23 cellular contexts compared by ENCODE assay signal in genomic region chr2:140164449-140164848, GRCh38.
"Had no signal": no experiment of that assay in that cellular context is flagged by ENCODE, and none has a peak within 500 bp of the region (broad histone marks: within the 10 kb centered on the region; RNA-seq: fewer than 3 reads in every experiment).

No MANE protein-coding gene starts in this region.

- H3K27ac ChIP-seq: gastrocnemius medialis, sigmoid colon, upper lobe of left lung, VCaP had no signal

- H3K27ac Mint-ChIP-seq: activated CD4-positive, alpha-beta memory T cell treated with anti-CD3 and anti-CD28 coated beads, Interleukin-2, amount 10 ng/mL, durations not matched to agents 7 days and 5 days; activated CD4-positive, alpha-beta T cell treated with anti-CD3 and anti-CD28 coated beads, Interleukin-2, amount 10 ng/mL, durations not matched to agents 24 days and 14 days; activated naive CD4-positive, alpha-beta T cell treated with anti-CD3 and anti-CD28 coated beads for 36 hours; activated naive CD8-positive, alpha-beta T cell treated with anti-CD3 and anti-CD28 coated beads, Interleukin-2, amount 10 ng/mL, durations not matched to agents 7 days and 5 days; activated T-cell treated with anti-CD3 and anti-CD28 coated beads, Interleukin-2, amount 50 U/mL, for 72 hours; dendritic cell treated with granulocyte-macrophage colony-stimulating factor and Interleukin-4, amounts not matched to agents 40 ng/mL and 50 ng/mL, for 4 days; naive thymus-derived CD4-positive, alpha-beta T cell; T-cell; T-helper 2 cell treated with Interferon-gamma antibody and Interleukin-4, amounts not matched to agents 5 μg/mL and 100 μg/mL, for 36 hours had no signal

- H3K4me3 Mint-ChIP-seq: activated CD4-positive, alpha-beta memory T cell treated with anti-CD3 and anti-CD28 coated beads, Interleukin-2, amount 10 ng/mL, durations not matched to agents 7 days and 5 days; activated CD4-positive, alpha-beta T cell treated with anti-CD3 and anti-CD28 coated beads, Interleukin-2, amount 10 ng/mL, durations not matched to agents 24 days and 14 days; activated naive CD4-positive, alpha-beta T cell treated with anti-CD3 and anti-CD28 coated beads for 36 hours; activated naive CD8-positive, alpha-beta T cell treated with anti-CD3 and anti-CD28 coated beads, Interleukin-2, amount 10 ng/mL, durations not matched to agents 7 days and 5 days; activated T-cell treated with anti-CD3 and anti-CD28 coated beads, Interleukin-2, amount 50 U/mL, for 72 hours; dendritic cell treated with granulocyte-macrophage colony-stimulating factor and Interleukin-4, amounts not matched to agents 40 ng/mL and 50 ng/mL, for 4 days; naive thymus-derived CD4-positive, alpha-beta T cell; neural crest cell; T-cell; T-helper 2 cell treated with Interferon-gamma antibody and Interleukin-4, amounts not matched to agents 5 μg/mL and 100 μg/mL, for 36 hours had no signal

- H3K27me3 Mint-ChIP-seq: activated CD4-positive, alpha-beta memory T cell treated with anti-CD3 and anti-CD28 coated beads, Interleukin-2, amount 10 ng/mL, durations not matched to agents 7 days and 5 days; activated CD4-positive, alpha-beta T cell treated with anti-CD3 and anti-CD28 coated beads, Interleukin-2, amount 10 ng/mL, durations not matched to agents 24 days and 14 days; activated naive CD8-positive, alpha-beta T cell treated with anti-CD3 and anti-CD28 coated beads, Interleukin-2, amount 10 ng/mL, durations not matched to agents 7 days and 5 days; dendritic cell treated with granulocyte-macrophage colony-stimulating factor and Interleukin-4, amounts not matched to agents 40 ng/mL and 50 ng/mL, for 4 days; naive thymus-derived CD4-positive, alpha-beta T cell; T-cell had no signal

- ATAC-seq: activated CD4-positive, CD25-positive, alpha-beta regulatory T cell treated with anti-CD3 and anti-CD28 coated beads, Interleukin-2, amount 50 U/mL, for 24 hours; activated T-cell treated with anti-CD3 and anti-CD28 coated beads, Interleukin-2, amount 50 U/mL, for 72 hours; gastrocnemius medialis; naive thymus-derived CD4-positive, alpha-beta T cell; T-cell had no signal

- H3K4me1 Mint-ChIP-seq: activated CD4-positive, alpha-beta memory T cell treated with anti-CD3 and anti-CD28 coated beads, Interleukin-2, amount 10 ng/mL, durations not matched to agents 7 days and 5 days; activated CD4-positive, alpha-beta T cell treated with anti-CD3 and anti-CD28 coated beads, Interleukin-2, amount 10 ng/mL, durations not matched to agents 24 days and 14 days; activated naive CD8-positive, alpha-beta T cell treated with anti-CD3 and anti-CD28 coated beads, Interleukin-2, amount 10 ng/mL, durations not matched to agents 7 days and 5 days; naive thymus-derived CD4-positive, alpha-beta T cell; neural crest cell; T-cell had no signal

- H3K36me3 Mint-ChIP-seq: activated naive CD8-positive, alpha-beta T cell treated with anti-CD3 and anti-CD28 coated beads, Interleukin-2, amount 10 ng/mL, durations not matched to agents 7 days and 5 days; naive thymus-derived CD4-positive, alpha-beta T cell; T-cell had no signal

- H3K4me3 ChIP-seq: gastrocnemius medialis, sigmoid colon, smooth muscle cell, upper lobe of left lung had no signal

- DNase-seq: activated CD4-positive, alpha-beta memory T cell treated with anti-CD3 and anti-CD28 coated beads, Interleukin-2, amount 10 ng/mL, durations not matched to agents 7 days and 5 days; activated CD4-positive, alpha-beta T cell treated with anti-CD3 and anti-CD28 coated beads, Interleukin-2, amount 10 ng/mL, durations not matched to agents 24 days and 14 days; activated effector memory CD4-positive, alpha-beta T cell treated with Interleukin-2 at 50 U/mL for 16 hours; activated naive CD4-positive, alpha-beta T cell treated with anti-CD3 and anti-CD28 coated beads for 36 hours; activated naive CD8-positive, alpha-beta T cell treated with anti-CD3 and anti-CD28 coated beads, Interleukin-2, amount 10 ng/mL, durations not matched to agents 7 days and 5 days; activated T-cell treated with anti-CD3 and anti-CD28 coated beads, Interleukin-2, amount 50 U/mL, for 72 hours; amygdala; effector CD4-positive, alpha-beta T cell; gastrocnemius medialis; naive thymus-derived CD4-positive, alpha-beta T cell; occipital lobe; sigmoid colon; stimulated activated CD4-positive, alpha-beta T cell treated with anti-CD3 and anti-CD28 coated beads, Interleukin-2, amount 100 ng/mL, for 48 hours; stimulated activated CD8-positive, alpha-beta memory T cell treated with anti-CD3 and anti-CD28 coated beads, Interleukin-4, amount 100 ng/mL, for 48 hours; stimulated activated naive CD4-positive, alpha-beta T cell; T-cell; upper lobe of left lung had no signal
